Comparison of ENCODE assay signal across 31 cellular contexts in the genomic region with DNA sequence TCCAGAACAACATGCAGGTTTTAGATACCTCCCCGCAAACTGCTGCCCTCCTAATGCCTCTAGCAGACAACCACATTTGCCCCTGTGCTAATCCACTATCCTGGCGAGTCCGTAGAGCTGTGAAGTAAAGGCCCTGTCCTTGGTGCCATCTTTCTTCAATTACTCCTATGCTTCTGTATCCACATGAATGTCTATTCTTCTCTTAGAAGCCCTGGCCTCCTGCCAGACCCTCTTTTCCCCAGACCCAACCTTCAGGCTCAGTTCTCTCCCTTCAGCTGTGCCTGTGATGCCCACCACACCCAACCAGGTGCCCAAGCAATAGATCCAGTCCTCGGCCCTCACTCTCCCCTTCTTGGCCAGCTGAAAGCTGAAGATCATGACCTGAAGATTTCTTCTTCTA.
"Had no signal": no experiment of that assay in that cellular context is flagged by ENCODE, and none has a peak within 500 bp of the region (broad histone marks: within the 10 kb centered on the region; RNA-seq: fewer than 3 reads in every experiment).

No MANE protein-coding gene starts in this region.

- DNase-seq: activated B cell treated with CpG ODN at 0.5 μM for 24 hours; activated CD4-positive, alpha-beta memory T cell treated with anti-CD3 and anti-CD28 coated beads, Interleukin-2, amount 10 ng/mL, durations not matched to agents 7 days and 5 days; activated CD4-positive, alpha-beta T cell treated with anti-CD3 and anti-CD28 coated beads for 1 hour; activated CD4-positive, alpha-beta T cell treated with anti-CD3 and anti-CD28 coated beads for 36 hours; activated CD4-positive, alpha-beta T cell treated with anti-CD3 and anti-CD28 coated beads for 48 hours; activated CD4-positive, alpha-beta T cell treated with anti-CD3 and anti-CD28 coated beads, Interleukin-2, amount 50 U/mL, for 48 hours; activated CD8-positive, alpha-beta memory T cell treated with anti-CD3 and anti-CD28 coated beads for 24 hours; activated CD8-positive, alpha-beta memory T cell treated with anti-CD3 and anti-CD28 coated beads, Interleukin-2, amount 10 ng/mL, durations not matched to agents 7 days and 5 days; activated CD8-positive, alpha-beta memory T cell treated with anti-CD3 and anti-CD28 coated beads, Interleukin-2, amount 50 U/mL, for 48 hours; activated CD8-positive, alpha-beta T cell treated with anti-CD3 and anti-CD28 coated beads, Interleukin-2, amount 10 ng/mL, durations not matched to agents 7 days and 5 days; activated effector memory CD4-positive, alpha-beta T cell treated with Interleukin-2 at 50 U/mL for 16 hours; activated gamma-delta T cell; activated naive CD4-positive, alpha-beta T cell treated with anti-CD3 and anti-CD28 coated beads, Interleukin-2, amount 10 ng/mL, durations not matched to agents 7 days and 5 days; activated naive CD4-positive, alpha-beta T cell treated with Interleukin-2 at 50 U/mL for 16 hours; activated naive CD8-positive, alpha-beta T cell treated with anti-CD3 and anti-CD28 coated beads, Interleukin-2, amount 10 ng/mL, durations not matched to agents 7 days and 5 days; activated naive CD8-positive, alpha-beta T cell treated with anti-CD3 and anti-CD28 coated beads, Interleukin-2, amount 50 U/mL, for 24 hours; activated T-cell treated with anti-CD3 and anti-CD28 coated beads, Interleukin-2, amount 50 U/mL, for 24 hours; activated T-cell treated with anti-CD3 and anti-CD28 coated beads, Interleukin-2, amount 50 U/mL, for 48 hours; aorta; body of pancreas; brain microvascular endothelial cell; central memory CD4-positive, alpha-beta T cell; SW 1271; T-helper 1 cell; T-helper 2 cell; T-helper 9 cell had no signal

- H3K27me3 Mint-ChIP-seq: activated CD4-positive, alpha-beta memory T cell treated with anti-CD3 and anti-CD28 coated beads, Interleukin-2, amount 10 ng/mL, durations not matched to agents 7 days and 5 days; activated CD4-positive, alpha-beta T cell treated with anti-CD3 and anti-CD28 coated beads for 36 hours; activated CD8-positive, alpha-beta memory T cell treated with anti-CD3 and anti-CD28 coated beads, Interleukin-2, amount 10 ng/mL, durations not matched to agents 7 days and 5 days; activated naive CD4-positive, alpha-beta T cell treated with anti-CD3 and anti-CD28 coated beads, Interleukin-2, amount 10 ng/mL, durations not matched to agents 7 days and 5 days; activated naive CD4-positive, alpha-beta T cell treated with anti-CD3 and anti-CD28 coated beads, Interleukin-2, amount 50 U/mL, for 24 hours; activated naive CD8-positive, alpha-beta T cell; activated naive CD8-positive, alpha-beta T cell treated with anti-CD3 and anti-CD28 coated beads, Interleukin-2, amount 10 ng/mL, durations not matched to agents 7 days and 5 days; activated naive CD8-positive, alpha-beta T cell treated with anti-CD3 and anti-CD28 coated beads, Interleukin-2, amount 50 U/mL, for 24 hours had no signal

- H3K4me1 Mint-ChIP-seq: activated B cell treated with CpG ODN at 0.5 μM for 24 hours; activated CD4-positive, alpha-beta memory T cell treated with anti-CD3 and anti-CD28 coated beads, Interleukin-2, amount 10 ng/mL, durations not matched to agents 7 days and 5 days; activated CD4-positive, alpha-beta T cell treated with anti-CD3 and anti-CD28 coated beads for 36 hours; activated CD8-positive, alpha-beta memory T cell treated with anti-CD3 and anti-CD28 coated beads, Interleukin-2, amount 10 ng/mL, durations not matched to agents 7 days and 5 days; activated naive CD4-positive, alpha-beta T cell treated with anti-CD3 and anti-CD28 coated beads, Interleukin-2, amount 10 ng/mL, durations not matched to agents 7 days and 5 days; activated naive CD4-positive, alpha-beta T cell treated with anti-CD3 and anti-CD28 coated beads, Interleukin-2, amount 50 U/mL, for 24 hours; activated naive CD8-positive, alpha-beta T cell treated with anti-CD3 and anti-CD28 coated beads, Interleukin-2, amount 10 ng/mL, durations not matched to agents 7 days and 5 days; activated naive CD8-positive, alpha-beta T cell treated with anti-CD3 and anti-CD28 coated beads, Interleukin-2, amount 50 U/mL, for 24 hours had no signal

- H3K4me3 Mint-ChIP-seq: activated B cell treated with CpG ODN at 0.5 μM for 24 hours; activated CD4-positive, alpha-beta memory T cell treated with anti-CD3 and anti-CD28 coated beads, Interleukin-2, amount 10 ng/mL, durations not matched to agents 7 days and 5 days; activated CD4-positive, alpha-beta T cell treated with anti-CD3 and anti-CD28 coated beads for 36 hours; activated CD8-positive, alpha-beta memory T cell treated with anti-CD3 and anti-CD28 coated beads, Interleukin-2, amount 10 ng/mL, durations not matched to agents 7 days and 5 days; activated CD8-positive, alpha-beta T cell treated with anti-CD3 and anti-CD28 coated beads, Interleukin-2, amount 10 ng/mL, durations not matched to agents 7 days and 5 days; activated naive CD4-positive, alpha-beta T cell treated with anti-CD3 and anti-CD28 coated beads, Interleukin-2, amount 10 ng/mL, durations not matched to agents 7 days and 5 days; activated naive CD4-positive, alpha-beta T cell treated with anti-CD3 and anti-CD28 coated beads, Interleukin-2, amount 50 U/mL, for 24 hours; activated naive CD8-positive, alpha-beta T cell; activated naive CD8-positive, alpha-beta T cell treated with anti-CD3 and anti-CD28 coated beads, Interleukin-2, amount 10 ng/mL, durations not matched to agents 7 days and 5 days; activated naive CD8-positive, alpha-beta T cell treated with anti-CD3 and anti-CD28 coated beads, Interleukin-2, amount 50 U/mL, for 24 hours; activated T-cell treated with anti-CD3 and anti-CD28 coated beads, Interleukin-2, amount 50 U/mL, for 24 hours; T-helper 1 cell treated with Interleukin-12 subunit alpha and Interleukin-12 subunit beta and Interleukin-4 antibody, amounts not matched to agents 30 μg/mL and 1 μg/mL, for 36 hours; T-helper 2 cell treated with Interferon-gamma antibody and Interleukin-4, amounts not matched to agents 5 μg/mL and 100 μg/mL, for 36 hours had no signal

- H3K27ac Mint-ChIP-seq: activated B cell treated with CpG ODN at 0.5 μM for 24 hours; activated CD4-positive, alpha-beta memory T cell treated with anti-CD3 and anti-CD28 coated beads, Interleukin-2, amount 10 ng/mL, durations not matched to agents 7 days and 5 days; activated CD4-positive, alpha-beta T cell treated with anti-CD3 and anti-CD28 coated beads for 36 hours; activated CD8-positive, alpha-beta memory T cell treated with anti-CD3 and anti-CD28 coated beads, Interleukin-2, amount 10 ng/mL, durations not matched to agents 7 days and 5 days; activated CD8-positive, alpha-beta T cell treated with anti-CD3 and anti-CD28 coated beads, Interleukin-2, amount 10 ng/mL, durations not matched to agents 7 days and 5 days; activated naive CD4-positive, alpha-beta T cell treated with anti-CD3 and anti-CD28 coated beads, Interleukin-2, amount 10 ng/mL, durations not matched to agents 7 days and 5 days; activated naive CD4-positive, alpha-beta T cell treated with anti-CD3 and anti-CD28 coated beads, Interleukin-2, amount 50 U/mL, for 24 hours; activated naive CD8-positive, alpha-beta T cell; activated naive CD8-positive, alpha-beta T cell treated with anti-CD3 and anti-CD28 coated beads, Interleukin-2, amount 10 ng/mL, durations not matched to agents 7 days and 5 days; activated naive CD8-positive, alpha-beta T cell treated with anti-CD3 and anti-CD28 coated beads, Interleukin-2, amount 50 U/mL, for 24 hours; activated T-cell treated with anti-CD3 and anti-CD28 coated beads, Interleukin-2, amount 50 U/mL, for 24 hours; activated T-helper 2 cell treated with anti-CD3 and anti-CD28 coated beads, Interferon-gamma antibody, Interleukin-2, Interleukin-4, amounts not matched to agents 10 μg/mL and 5 μg/mL and 100 μg/mL, durations not matched to agents 14 hours and 24 hours and 36 hours; T-helper 1 cell treated with Interleukin-12 subunit alpha and Interleukin-12 subunit beta and Interleukin-4 antibody, amounts not matched to agents 30 μg/mL and 1 μg/mL, for 36 hours; T-helper 2 cell treated with Interferon-gamma antibody and Interleukin-4, amounts not matched to agents 5 μg/mL and 100 μg/mL, for 36 hours had no signal

- H3K36me3 Mint-ChIP-seq: activated CD8-positive, alpha-beta memory T cell treated with anti-CD3 and anti-CD28 coated beads, Interleukin-2, amount 10 ng/mL, durations not matched to agents 7 days and 5 days; activated naive CD4-positive, alpha-beta T cell treated with anti-CD3 and anti-CD28 coated beads, Interleukin-2, amount 10 ng/mL, durations not matched to agents 7 days and 5 days; activated naive CD8-positive, alpha-beta T cell treated with anti-CD3 and anti-CD28 coated beads, Interleukin-2, amount 10 ng/mL, durations not matched to agents 7 days and 5 days had no signal
